Comparison of ENCODE assay signal across 1 cellular context in genomic region chr20:47568019-47568418, GRCh38.
TF ChIP-seq lines count a peak whose summit lies in the region.

No MANE protein-coding gene starts in this region.

TF ChIP-seq in HEK293, 187 proteins besides CTCF, POLR2A, EP300 and RAD21 (continued from another document):
- no peak for TF ChIP-seq ZNF354C (tag by site-specific recombination; IDR thresholded peaks at IDR 0.05; ENCODE audit: borderline replicate concordance, low read depth)
- TF ChIP-seq ZXDB (tag by site-specific recombination; IDR thresholded peaks at IDR 0.05): 0 out of 2 replicates have a peak, but pooled peaks have one; percentile 17
- TF ChIP-seq OSR2 (tag by site-specific recombination; IDR thresholded peaks at IDR 0.05): peak; percentile 84
- TF ChIP-seq HOXA7 (CRISPR knock-in tag; IDR thresholded peaks at IDR 0.05; ENCODE audit: borderline replicate concordance): no peak
- no peak for TF ChIP-seq ZNF510 (tag by site-specific recombination; IDR thresholded peaks at IDR 0.05; ENCODE audit: insufficient replicate concordance)
- TF ChIP-seq GLIS2 (tag by site-specific recombination; IDR thresholded peaks at IDR 0.05): no peak
- no peak for TF ChIP-seq ZSCAN16 (tag by site-specific recombination; IDR thresholded peaks at IDR 0.05)
- TF ChIP-seq ZNF791 (tag by site-specific recombination; IDR thresholded peaks at IDR 0.05): no peak
- TF ChIP-seq ZNF548 (tag by site-specific recombination; IDR thresholded peaks at IDR 0.05): no peak
- 0 out of 2 replicates have a peak, but pooled peaks have one; percentile 13 for TF ChIP-seq ZNF629 (tag by site-specific recombination; IDR thresholded peaks at IDR 0.05)
- peak; percentile 27; the same call in 1 of the 2 replicates for TF ChIP-seq ZNF335 (tag by site-specific recombination; conservative IDR thresholded peaks at IDR 0.05)
- TF ChIP-seq ZSCAN30 (tag by site-specific recombination; IDR thresholded peaks at IDR 0.05): no peak
- TF ChIP-seq, protein P1, sequence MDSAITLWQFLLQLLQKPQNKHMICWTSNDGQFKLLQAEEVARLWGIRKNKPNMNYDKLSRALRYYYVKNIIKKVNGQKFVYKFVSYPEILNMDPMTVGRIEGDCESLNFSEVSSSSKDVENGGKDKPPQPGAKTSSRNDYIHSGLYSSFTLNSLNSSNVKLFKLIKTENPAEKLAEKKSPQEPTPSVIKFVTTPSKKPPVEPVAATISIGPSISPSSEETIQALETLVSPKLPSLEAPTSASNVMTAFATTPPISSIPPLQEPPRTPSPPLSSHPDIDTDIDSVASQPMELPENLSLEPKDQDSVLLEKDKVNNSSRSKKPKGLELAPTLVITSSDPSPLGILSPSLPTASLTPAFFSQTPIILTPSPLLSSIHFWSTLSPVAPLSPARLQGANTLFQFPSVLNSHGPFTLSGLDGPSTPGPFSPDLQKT (IDR thresholded peaks at IDR 0.05; ENCODE audit: borderline replicate concordance, low read depth, low read length): no peak
- TF ChIP-seq ZIC2 (tag by site-specific recombination; IDR thresholded peaks at IDR 0.05): no peak
- TF ChIP-seq GLIS1 (tag by site-specific recombination; IDR thresholded peaks at IDR 0.05): peak; percentile 78
- TF ChIP-seq SCRT1 (tag by site-specific recombination; IDR thresholded peaks at IDR 0.05; ENCODE audit: borderline replicate concordance): peak; percentile 49; the same call in 1 of the 2 replicates
- TF ChIP-seq ZNF350 (tag by site-specific recombination; IDR thresholded peaks at IDR 0.05): no peak
- no peak for TF ChIP-seq ZNF157 (tag by site-specific recombination; IDR thresholded peaks at IDR 0.05)
- TF ChIP-seq AEBP2 (tag by site-specific recombination; IDR thresholded peaks at IDR 0.05; ENCODE audit: borderline replicate concordance): no peak
- no peak for TF ChIP-seq HOXD13 (CRISPR knock-in tag; IDR thresholded peaks at IDR 0.05; ENCODE audit: borderline replicate concordance)
- TF ChIP-seq ZNF223 (tag by site-specific recombination; IDR thresholded peaks at IDR 0.05): no peak
- TF ChIP-seq, protein P2, sequence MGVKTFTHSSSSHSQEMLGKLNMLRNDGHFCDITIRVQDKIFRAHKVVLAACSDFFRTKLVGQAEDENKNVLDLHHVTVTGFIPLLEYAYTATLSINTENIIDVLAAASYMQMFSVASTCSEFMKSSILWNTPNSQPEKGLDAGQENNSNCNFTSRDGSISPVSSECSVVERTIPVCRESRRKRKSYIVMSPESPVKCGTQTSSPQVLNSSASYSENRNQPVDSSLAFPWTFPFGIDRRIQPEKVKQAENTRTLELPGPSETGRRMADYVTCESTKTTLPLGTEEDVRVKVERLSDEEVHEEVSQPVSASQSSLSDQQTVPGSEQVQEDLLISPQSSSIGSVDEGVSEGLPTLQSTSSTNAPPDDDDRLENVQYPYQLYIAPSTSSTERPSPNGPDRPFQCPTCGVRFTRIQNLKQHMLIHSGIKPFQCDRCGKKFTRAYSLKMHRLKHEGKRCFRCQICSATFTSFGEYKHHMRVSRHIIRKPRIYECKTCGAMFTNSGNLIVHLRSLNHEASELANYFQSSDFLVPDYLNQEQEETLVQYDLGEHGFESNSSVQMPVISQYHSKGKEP (tag by site-specific recombination; IDR thresholded peaks at IDR 0.05): peak; percentile 87
- no peak for TF ChIP-seq ZBTB8A (tag by site-specific recombination; IDR thresholded peaks at IDR 0.05)
